ENCODE assay signal across 19 cellular contexts in genomic region chr18:32937007-32937540, GRCh38.
"Had no signal": no experiment of that assay in that cellular context is flagged by ENCODE, and none has a peak within 500 bp of the region (broad histone marks: within the 10 kb centered on the region; RNA-seq: fewer than 3 reads in every experiment).

No MANE protein-coding gene starts in this region.

- DNase-seq: activated CD4-positive, alpha-beta memory T cell treated with anti-CD3 and anti-CD28 coated beads for 36 hours; activated CD4-positive, alpha-beta T cell treated with anti-CD3 and anti-CD28 coated beads for 36 hours; activated CD8-positive, alpha-beta memory T cell treated with anti-CD3 and anti-CD28 coated beads, Interleukin-2, amount 10 ng/mL, durations not matched to agents 7 days and 5 days; activated naive CD4-positive, alpha-beta T cell treated with anti-CD3 and anti-CD28 coated beads, Interleukin-2, amount 10 ng/mL, durations not matched to agents 7 days and 5 days; activated T-cell treated with anti-CD3 and anti-CD28 coated beads, Interleukin-2, amount 50 U/mL, for 1 hour; adrenal gland; body of pancreas; caudate nucleus; left ventricle myocardium superior; natural killer cell; occipital lobe; right lobe of liver; stimulated activated CD4-positive, alpha-beta T cell treated with anti-CD3 and anti-CD28 coated beads, Interleukin-4, amount 100 ng/mL, for 4 hours; stimulated activated CD8-positive, alpha-beta memory T cell treated with anti-CD3 and anti-CD28 coated beads, Interleukin-4, amount 100 ng/mL, for 48 hours; stimulated activated naive CD8-positive, alpha-beta T cell treated with anti-CD3 and anti-CD28 coated beads, Interleukin-15, Interleukin-2, amounts not matched to agents 100 U/mL and 50 U/mL, for 24 hours; transverse colon; WERI-Rb-1 had no signal

- H3K4me3 Mint-ChIP-seq: activated CD4-positive, alpha-beta memory T cell treated with anti-CD3 and anti-CD28 coated beads for 36 hours; activated CD4-positive, alpha-beta T cell treated with anti-CD3 and anti-CD28 coated beads for 36 hours; activated CD8-positive, alpha-beta memory T cell treated with anti-CD3 and anti-CD28 coated beads, Interleukin-2, amount 10 ng/mL, durations not matched to agents 7 days and 5 days; activated naive CD4-positive, alpha-beta T cell treated with anti-CD3 and anti-CD28 coated beads, Interleukin-2, amount 10 ng/mL, durations not matched to agents 7 days and 5 days; memory B cell; natural killer cell had no signal

- H3K27me3 Mint-ChIP-seq: activated CD4-positive, alpha-beta memory T cell treated with anti-CD3 and anti-CD28 coated beads for 36 hours; activated CD4-positive, alpha-beta T cell treated with anti-CD3 and anti-CD28 coated beads for 36 hours; activated CD8-positive, alpha-beta memory T cell treated with anti-CD3 and anti-CD28 coated beads, Interleukin-2, amount 10 ng/mL, durations not matched to agents 7 days and 5 days; activated naive CD4-positive, alpha-beta T cell treated with anti-CD3 and anti-CD28 coated beads, Interleukin-2, amount 10 ng/mL, durations not matched to agents 7 days and 5 days; memory B cell had no signal

- H3K36me3 Mint-ChIP-seq: activated CD4-positive, alpha-beta memory T cell treated with anti-CD3 and anti-CD28 coated beads for 36 hours; activated CD8-positive, alpha-beta memory T cell treated with anti-CD3 and anti-CD28 coated beads, Interleukin-2, amount 10 ng/mL, durations not matched to agents 7 days and 5 days; activated naive CD4-positive, alpha-beta T cell treated with anti-CD3 and anti-CD28 coated beads, Interleukin-2, amount 10 ng/mL, durations not matched to agents 7 days and 5 days; memory B cell; natural killer cell had no signal

- H3K9me3 Mint-ChIP-seq: memory B cell had no signal

- H3K4me1 Mint-ChIP-seq: activated CD4-positive, alpha-beta T cell treated with anti-CD3 and anti-CD28 coated beads for 36 hours; activated CD8-positive, alpha-beta memory T cell treated with anti-CD3 and anti-CD28 coated beads, Interleukin-2, amount 10 ng/mL, durations not matched to agents 7 days and 5 days; activated naive CD4-positive, alpha-beta T cell treated with anti-CD3 and anti-CD28 coated beads, Interleukin-2, amount 10 ng/mL, durations not matched to agents 7 days and 5 days; natural killer cell had no signal

- ATAC-seq: activated CD4-positive, alpha-beta T cell treated with anti-CD3 and anti-CD28 coated beads for 36 hours; activated CD8-positive, alpha-beta memory T cell treated with anti-CD3 and anti-CD28 coated beads, Interleukin-2, amount 10 ng/mL, durations not matched to agents 7 days and 5 days; body of pancreas; esophagus mucosa; left ventricle myocardium superior; natural killer cell; right lobe of liver; stimulated activated naive CD8-positive, alpha-beta T cell treated with anti-CD3 and anti-CD28 coated beads, Interleukin-15, Interleukin-2, amounts not matched to agents 100 U/mL and 50 U/mL, for 24 hours had no signal

- H3K27ac Mint-ChIP-seq: activated CD4-positive, alpha-beta memory T cell treated with anti-CD3 and anti-CD28 coated beads for 36 hours; activated CD4-positive, alpha-beta T cell treated with anti-CD3 and anti-CD28 coated beads for 36 hours; activated CD8-positive, alpha-beta memory T cell treated with anti-CD3 and anti-CD28 coated beads, Interleukin-2, amount 10 ng/mL, durations not matched to agents 7 days and 5 days; activated naive CD4-positive, alpha-beta T cell treated with anti-CD3 and anti-CD28 coated beads, Interleukin-2, amount 10 ng/mL, durations not matched to agents 7 days and 5 days; memory B cell; natural killer cell had no signal
